Comparison of ENCODE assay signal across 6 cellular contexts in genomic region chr6:1715336-1715735, GRCh38.
"Had no signal": no experiment of that assay in that cellular context is flagged by ENCODE, and none has a peak within 500 bp of the region (broad histone marks: within the 10 kb centered on the region; RNA-seq: fewer than 3 reads in every experiment).

No MANE protein-coding gene starts in this region.

- H2AFZ ChIP-seq: GM23338 had no signal

- H3K4me3 Mint-ChIP-seq: GM23338, H9, HFFc6, IgD-negative memory B cell had no signal

- H3K4me3 ChIP-seq: GM23338 had no signal

- H3K27me3 Mint-ChIP-seq: IgD-negative memory B cell had no signal

- DNase-seq: H9, HCEC 1CT, HFFc6 had no signal

- H3K9me3 Mint-ChIP-seq: GM23338, H9, HFFc6, IgD-negative memory B cell had no signal

- H3K27ac ChIP-seq: HL-60 had no signal

- H3K27ac Mint-ChIP-seq: GM23338, H9, HFFc6, IgD-negative memory B cell had no signal

- H3K4me1 Mint-ChIP-seq: IgD-negative memory B cell had no signal

- H3K4me2 ChIP-seq: GM23338 had no signal
